1 cellular context compared by ENCODE assay signal in genomic region chr3:44455318-44455717, GRCh38.
TF ChIP-seq lines count a peak whose summit lies in the region.

No MANE protein-coding gene starts in this region.

TF ChIP-seq in HepG2, 621 proteins besides CTCF, POLR2A, EP300 and RAD21 (continued from another document):
- TF ChIP-seq, protein P1, sequence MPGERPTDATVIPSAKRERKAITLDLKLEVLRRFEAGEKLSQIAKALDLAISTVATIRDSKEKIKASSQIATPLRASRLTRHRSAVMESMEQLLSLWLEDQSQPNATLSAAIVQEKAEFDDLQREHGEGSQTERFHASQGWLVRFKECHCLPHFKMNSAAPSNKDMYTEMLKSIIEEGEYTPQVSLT (CRISPR knock-in tag; IDR thresholded peaks at IDR 0.05; ENCODE audit: borderline replicate concordance, low read depth) = no peak
